In the genomic region with DNA sequence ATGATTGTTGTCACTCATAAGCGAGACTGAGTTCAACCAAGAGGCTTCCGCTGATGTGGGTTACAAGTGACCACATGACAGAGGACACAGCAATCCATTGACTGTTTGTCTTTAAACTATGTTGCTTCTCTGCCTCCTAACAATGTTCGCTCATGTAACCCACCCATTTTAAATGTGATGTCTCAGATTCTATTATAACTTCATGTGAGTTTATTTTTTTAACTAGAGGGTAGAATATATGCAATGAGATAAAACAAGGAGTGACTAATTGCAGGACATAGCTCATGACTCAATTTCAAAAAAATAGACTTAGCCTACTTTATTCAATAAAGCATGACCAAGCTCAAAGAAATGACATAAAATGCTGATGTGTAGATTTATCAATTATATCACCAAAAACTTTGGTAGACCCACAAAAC, we compare ENCODE assay signal across 12 cellular contexts.
DNase-seq lines count a peak whose midpoint lies in the region; ATAC-seq and TF ChIP-seq lines count a peak whose summit lies in the region.
"Had no signal": no experiment of that assay in that cellular context is flagged by ENCODE, and none has a peak within 500 bp of the region (broad histone marks: within the 10 kb centered on the region; RNA-seq: fewer than 3 reads in every experiment).

No MANE protein-coding gene starts in this region.

- no peak overlapping the region for H3K27ac Mint-ChIP-seq in activated naive CD4-positive, alpha-beta T cell treated with anti-CD3 and anti-CD28 coated beads, Interleukin-2, amount 10 ng/mL, durations not matched to agents 7 days and 5 days
- H3K27ac Mint-ChIP-seq: mesothelial cell of epicardium had no signal

- H3K27me3 ChIP-seq in PC-9 (ENCODE audit: insufficient read depth, low read depth) = no peaks in the 10 kb centered on the region

- DNase-seq in Ammon's horn (ENCODE audit: low spot score) = peak; percentile 41
- peak in 1 of 2 experiments; percentile 49 for DNase-seq in PC-9
- DNase-seq in choroid plexus epithelial cell (ENCODE audit: low read depth) = peak; percentile 28
- DNase-seq in medulla oblongata (ENCODE audit: extremely low spot score) = peak; percentile 53
- no peak for DNase-seq in middle frontal gyrus (ENCODE audit: extremely low spot score, low spot score)
- DNase-seq in activated naive CD4-positive, alpha-beta T cell treated with anti-CD3 and anti-CD28 coated beads, Interleukin-2, amount 10 ng/mL, durations not matched to agents 7 days and 5 days = no peak
- DNase-seq: activated naive CD4-positive, alpha-beta T cell; WERI-Rb-1 had no signal

- no peak overlapping the region for H3K4me2 ChIP-seq in PC-9

- H3K36me3 Mint-ChIP-seq in activated naive CD4-positive, alpha-beta T cell treated with anti-CD3 and anti-CD28 coated beads, Interleukin-2, amount 10 ng/mL, durations not matched to agents 7 days and 5 days = no peaks in the 10 kb centered on the region
- H3K36me3 Mint-ChIP-seq: mesothelial cell of epicardium had no signal

- H3K27me3 Mint-ChIP-seq in activated naive CD4-positive, alpha-beta T cell treated with anti-CD3 and anti-CD28 coated beads, Interleukin-2, amount 10 ng/mL, durations not matched to agents 7 days and 5 days = peaks cover 47% of the 10 kb centered on the region

- H3K4me3 ChIP-seq in PC-9 (no peak overlapping the region), choroid plexus epithelial cell (ENCODE audit: low read depth, low read length) (no peak overlapping the region)

- no peaks in the 10 kb centered on the region for H3K36me3 ChIP-seq in PC-9 (ENCODE audit: low read depth)
- H3K36me3 ChIP-seq: WERI-Rb-1 had no signal

- no peaks in the 10 kb centered on the region for H3K4me1 Mint-ChIP-seq in activated naive CD4-positive, alpha-beta T cell treated with anti-CD3 and anti-CD28 coated beads, Interleukin-2, amount 10 ng/mL, durations not matched to agents 7 days and 5 days

- no peak overlapping the region for H3K4me3 Mint-ChIP-seq in activated naive CD4-positive, alpha-beta T cell treated with anti-CD3 and anti-CD28 coated beads, Interleukin-2, amount 10 ng/mL, durations not matched to agents 7 days and 5 days
- H3K4me3 Mint-ChIP-seq: mesothelial cell of epicardium had no signal

- CTCF ChIA-PET in PC-9 (lab: Charles Lee) = no interaction called here
- CTCF ChIA-PET in activated naive CD4-positive, alpha-beta T cell treated with anti-CD3 and anti-CD28 coated beads, Interleukin-2, amount 10 ng/mL, durations not matched to agents 7 days and 5 days (lab: Charles Lee) = no interaction called here

- intact Hi-C loops in PC-9 (cut with micrococcal nuclease; ENCODE audit: unreplicated experiment) = no loop called here

- H3K9me3 Mint-ChIP-seq in activated naive CD4-positive, alpha-beta T cell treated with anti-CD3 and anti-CD28 coated beads, Interleukin-2, amount 10 ng/mL, durations not matched to agents 7 days and 5 days = no peaks in the 10 kb centered on the region
- H3K9me3 Mint-ChIP-seq: mesothelial cell of epicardium had no signal

- H3K9me3 ChIP-seq in PC-9 (ENCODE audit: insufficient read depth, low read depth) = no peaks in the 10 kb centered on the region

- H3K79me2 ChIP-seq in PC-9 (ENCODE audit: low read depth) = no peaks in the 10 kb centered on the region

- peak overlapping the region; percentile 28; the same call in 1 of the 2 replicates for H3K27ac ChIP-seq in PC-9
- H3K27ac ChIP-seq: WERI-Rb-1 had no signal

- H3K9me2 ChIP-seq in PC-9 (ENCODE audit: insufficient read depth) = no peaks in the 10 kb centered on the region

- TF ChIP-seq CTCF in PC-9 (conservative IDR thresholded peaks at IDR 0.05) (no peak), choroid plexus epithelial cell (conservative IDR thresholded peaks at IDR 0.05; ENCODE audit: low read depth, low read length) (no peak)

- peaks cover 31% of the 10 kb centered on the region for H3K4me1 ChIP-seq in PC-9 (replicated peaks; ENCODE audit: insufficient read depth)

- H2AFZ ChIP-seq in PC-9 = no peak overlapping the region

- POLR2A ChIA-PET in PC-9 (lab: Charles Lee; ENCODE audit: unreplicated experiment) = interaction anchor here (0.7 kb wide), 1 partner anchor 27 kb away, joined by 3 read pairs; no protein-coding TSS in a partner anchor

- no peaks in the 10 kb centered on the region; the same call in 1 of the 2 replicates for H3F3A ChIP-seq in PC-9 (ENCODE audit: insufficient read depth, low read depth)

- ATAC-seq in HG03457 (IDR thresholded peaks at IDR 0.05; ENCODE audit: unreplicated experiment) = no peak
- ATAC-seq in HG03520 (IDR thresholded peaks at IDR 0.05; ENCODE audit: unreplicated experiment) = no peak
- ATAC-seq: HCT116 had no signal

- no TSS peak for BruUV-seq in PC-9 (replicated peaks; lab: Mats Ljungman, UMichigan)

- H4K20me1 ChIP-seq in PC-9 (ENCODE audit: insufficient read depth) = no peaks in the 10 kb centered on the region

Comparison
In these comparisons a context has a peak if more than half of its experiments do, and no peak if none do; other contexts are left out.
1. DNase-seq: peak in Ammon's horn (single experiment), choroid plexus epithelial cell (single experiment) and medulla oblongata (single experiment); none in middle frontal gyrus (single experiment) and activated naive CD4-positive, alpha-beta T cell treated with anti-CD3 and anti-CD28 coated beads, Interleukin-2, amount 10 ng/mL, durations not matched to agents 7 days and 5 days (single experiment).